Comparison of ENCODE assay signal across 18 cellular contexts in the genomic region with DNA sequence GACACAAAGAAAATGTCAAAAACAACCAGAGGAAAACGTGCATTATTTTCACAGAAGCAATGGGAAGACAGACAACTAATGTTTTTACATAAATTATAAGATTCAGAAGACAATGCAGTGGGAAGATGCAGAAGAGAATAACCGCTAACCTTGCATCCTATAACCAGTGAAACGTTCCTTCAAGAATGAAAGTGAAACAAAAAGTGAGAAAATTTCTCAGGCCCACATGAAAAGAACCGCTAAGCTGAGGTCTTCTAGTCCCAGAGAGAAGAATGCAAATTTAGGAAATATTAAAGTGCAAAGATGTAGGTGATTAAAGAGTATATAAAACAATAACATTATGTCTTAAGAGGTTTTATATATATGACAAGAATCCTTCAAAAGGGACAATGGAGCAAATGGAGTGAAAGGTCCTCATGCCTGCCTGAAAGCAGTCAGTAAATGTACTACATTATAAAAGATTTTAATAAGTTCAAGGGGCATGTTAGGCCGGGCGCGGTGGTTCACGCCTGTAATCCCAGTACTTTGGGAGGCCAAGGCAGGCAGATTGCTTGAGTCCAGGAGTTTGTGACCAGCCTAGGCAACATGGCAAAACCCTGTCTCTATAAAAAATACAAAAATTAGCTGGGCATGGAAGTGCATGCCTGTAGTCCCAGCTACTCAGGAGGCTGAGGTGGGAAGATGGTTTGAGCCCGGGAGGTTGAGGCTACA. TPM values are rescaled to one million over a fixed set of nuclear protein-coding genes. Genes with fewer than 3 reads are reported as not detected.
DNase-seq lines count a peak whose midpoint lies in the region; ATAC-seq, FAIRE-seq and TF ChIP-seq lines count a peak whose summit lies in the region.
"Had no signal": no experiment of that assay in that cellular context is flagged by ENCODE, and none has a peak within 500 bp of the region (broad histone marks: within the 10 kb centered on the region; RNA-seq: fewer than 3 reads in every experiment).

No MANE protein-coding gene starts in this region.

- CTCF ChIA-PET in activated CD4-positive, alpha-beta memory T cell treated with anti-CD3 and anti-CD28 coated beads, Interleukin-2, amount 10 ng/mL, durations not matched to agents 7 days and 5 days (lab: Charles Lee), result interaction anchor here (1.0 to 1.6 kb wide), 4 partner anchors 12 to 140 kb away, joined by 4 to 8 read pairs (median 6); no protein-coding TSS in a partner anchor
- CTCF ChIA-PET in activated CD4-positive, alpha-beta memory T cell treated with anti-CD3 and anti-CD28 coated beads for 36 hours (lab: Charles Lee), result interaction anchor here (1.4 to 2.8 kb wide), 3 partner anchors 8 to 140 kb away, joined by 3 to 8 read pairs (median 5); no protein-coding TSS in a partner anchor

- ATAC-seq in GM19463 (IDR thresholded peaks at IDR 0.05; ENCODE audit: unreplicated experiment) (peak; percentile 41), memory B cell (ENCODE audit: low read depth) (peak; percentile 41), GM21619 (IDR thresholded peaks at IDR 0.05; ENCODE audit: unreplicated experiment) (no peak), GM21737 (IDR thresholded peaks at IDR 0.05; ENCODE audit: unreplicated experiment) (no peak)
- ATAC-seq: left lung had no signal

- H3K4me1 Mint-ChIP-seq in activated CD4-positive, alpha-beta memory T cell treated with anti-CD3 and anti-CD28 coated beads, Interleukin-2, amount 10 ng/mL, durations not matched to agents 7 days and 5 days, result peaks cover 43% of the 10 kb centered on the region
- H3K4me1 Mint-ChIP-seq in activated CD4-positive, alpha-beta memory T cell treated with anti-CD3 and anti-CD28 coated beads for 36 hours (ENCODE audit: low read depth), result peaks cover 30% of the 10 kb centered on the region
- peaks cover 8% of the 10 kb centered on the region for H3K4me1 Mint-ChIP-seq in memory B cell
- H3K4me1 Mint-ChIP-seq: activated B cell treated with CpG ODN at 0.5 μM for 24 hours, naive B cell had no signal

- TF ChIP-seq CTCF in D721Med (IDR thresholded peaks at IDR 0.05; ENCODE audit: insufficient read depth, missing control alignments), result no peak

- peaks cover 2% of the 10 kb centered on the region for H3K27me3 Mint-ChIP-seq in activated CD4-positive, alpha-beta memory T cell treated with anti-CD3 and anti-CD28 coated beads, Interleukin-2, amount 10 ng/mL, durations not matched to agents 7 days and 5 days
- H3K27me3 Mint-ChIP-seq in activated CD4-positive, alpha-beta memory T cell treated with anti-CD3 and anti-CD28 coated beads for 36 hours, result no peaks in the 10 kb centered on the region
- peaks cover 2% of the 10 kb centered on the region for H3K27me3 Mint-ChIP-seq in memory B cell
- H3K27me3 Mint-ChIP-seq: activated B cell treated with CpG ODN at 0.5 μM for 24 hours, naive B cell had no signal

- peak overlapping the region; percentile 13 for H3K27ac Mint-ChIP-seq in activated CD4-positive, alpha-beta memory T cell treated with anti-CD3 and anti-CD28 coated beads, Interleukin-2, amount 10 ng/mL, durations not matched to agents 7 days and 5 days
- no peak overlapping the region for H3K27ac Mint-ChIP-seq in activated CD4-positive, alpha-beta memory T cell treated with anti-CD3 and anti-CD28 coated beads for 36 hours
- H3K27ac Mint-ChIP-seq in memory B cell, result peak overlapping the region; percentile 23
- H3K27ac Mint-ChIP-seq: activated B cell treated with CpG ODN at 0.5 μM for 24 hours had no signal

- POLR2A ChIA-PET in activated CD4-positive, alpha-beta memory T cell treated with anti-CD3 and anti-CD28 coated beads, Interleukin-2, amount 10 ng/mL, durations not matched to agents 7 days and 5 days (lab: Charles Lee), result interaction anchor here (0.9 to 1.9 kb wide), 6 partner anchors 10 to 140 kb away, joined by 3 to 12 read pairs (median 4); no protein-coding TSS in a partner anchor
- POLR2A ChIA-PET in activated CD4-positive, alpha-beta memory T cell treated with anti-CD3 and anti-CD28 coated beads for 36 hours (lab: Charles Lee), result no interaction called here

- FAIRE-seq in D721Med (lab: Jason Lieb, UNC), result no peak

- no peak for DNase-seq in activated CD4-positive, alpha-beta memory T cell treated with anti-CD3 and anti-CD28 coated beads, Interleukin-2, amount 10 ng/mL, durations not matched to agents 7 days and 5 days
- no peak for DNase-seq in activated CD4-positive, alpha-beta memory T cell treated with anti-CD3 and anti-CD28 coated beads for 36 hours
- DNase-seq in RPMI8226, result peak; percentile 24
- no peak for DNase-seq in memory B cell (ENCODE audit: low spot score in 2 of 2)
- DNase-seq in D721Med (ENCODE audit: insufficient read length, low spot score), result no peak
- DNase-seq: activated B cell treated with CpG ODN at 0.5 μM for 24 hours, activated gamma-delta T cell, KBM-7, left lung, naive B cell, NCI-H187 treated with DMSO at 0.1 percent for 48 hours, NCI-H526 had no signal

- H3K4me3 Mint-ChIP-seq in activated CD4-positive, alpha-beta memory T cell treated with anti-CD3 and anti-CD28 coated beads, Interleukin-2, amount 10 ng/mL, durations not matched to agents 7 days and 5 days, result peak overlapping the region; percentile 19
- no peak overlapping the region for H3K4me3 Mint-ChIP-seq in activated CD4-positive, alpha-beta memory T cell treated with anti-CD3 and anti-CD28 coated beads for 36 hours
- peak overlapping the region; percentile 22 for H3K4me3 Mint-ChIP-seq in memory B cell
- H3K4me3 Mint-ChIP-seq: activated B cell treated with CpG ODN at 0.5 μM for 24 hours, naive B cell had no signal

- intact Hi-C loops in activated CD4-positive, alpha-beta memory T cell treated with anti-CD3 and anti-CD28 coated beads for 36 hours (cut with micrococcal nuclease), result loop anchor here (1.0 kb wide), 1 partner anchor 13 kb away; no protein-coding TSS in a partner anchor

- no peaks in the 10 kb centered on the region for H3K9me3 Mint-ChIP-seq in activated CD4-positive, alpha-beta memory T cell treated with anti-CD3 and anti-CD28 coated beads, Interleukin-2, amount 10 ng/mL, durations not matched to agents 7 days and 5 days
- H3K9me3 Mint-ChIP-seq in activated CD4-positive, alpha-beta memory T cell treated with anti-CD3 and anti-CD28 coated beads for 36 hours, result peaks cover 3% of the 10 kb centered on the region
- peaks cover 2% of the 10 kb centered on the region for H3K9me3 Mint-ChIP-seq in memory B cell
- H3K9me3 Mint-ChIP-seq: activated B cell treated with CpG ODN at 0.5 μM for 24 hours had no signal

- peaks cover 6% of the 10 kb centered on the region for H3K36me3 Mint-ChIP-seq in activated CD4-positive, alpha-beta memory T cell treated with anti-CD3 and anti-CD28 coated beads, Interleukin-2, amount 10 ng/mL, durations not matched to agents 7 days and 5 days (ENCODE audit: low read depth)
- H3K36me3 Mint-ChIP-seq in activated CD4-positive, alpha-beta memory T cell treated with anti-CD3 and anti-CD28 coated beads for 36 hours, result peaks cover 17% of the 10 kb centered on the region
- peaks cover 3% of the 10 kb centered on the region for H3K36me3 Mint-ChIP-seq in memory B cell
- H3K36me3 Mint-ChIP-seq: naive B cell had no signal

RNA-seq across cellular contexts. Expression of a gene that starts 43.1 kb away (rescaled TPM):
- not detected for total RNA-seq in activated CD4-positive, alpha-beta memory T cell treated with anti-CD3 and anti-CD28 coated beads, Interleukin-2, amount 10 ng/mL, durations not matched to agents 7 days and 5 days
- total RNA-seq in activated CD4-positive, alpha-beta memory T cell treated with anti-CD3 and anti-CD28 coated beads for 36 hours, result not detected
- total RNA-seq: A673, activated B cell treated with CpG ODN at 0.5 μM for 24 hours, bronchial epithelial cell, G401 had no signal

Comparison
In these comparisons a context has a peak if more than half of its experiments do, and no peak if none do; other contexts are left out.
1. ATAC-seq: peak in GM19463 (single experiment) and memory B cell (single experiment); none in GM21619 (single experiment) and GM21737 (single experiment).